Comparison of ENCODE assay signal across 19 cellular contexts in genomic region chr6:8658391-8658790, GRCh38.
"Had no signal": no experiment of that assay in that cellular context is flagged by ENCODE, and none has a peak within 500 bp of the region (broad histone marks: within the 10 kb centered on the region; RNA-seq: fewer than 3 reads in every experiment).

No MANE protein-coding gene starts in this region.

- DNase-seq: activated CD4-positive, alpha-beta T cell treated with anti-CD3 and anti-CD28 coated beads for 1 hour; activated CD4-positive, alpha-beta T cell treated with anti-CD3 and anti-CD28 coated beads, Interleukin-2, amount 50 U/mL, for 48 hours; activated naive CD4-positive, alpha-beta T cell treated with anti-CD3 and anti-CD28 coated beads, Interleukin-2, amount 10 ng/mL, durations not matched to agents 7 days and 5 days; activated T-cell treated with anti-CD3 and anti-CD28 coated beads, Interleukin-2, amount 50 U/mL, for 1 hour; central memory CD4-positive, alpha-beta T cell; colonic mucosa; esophagus squamous epithelium; hippocampal formation; kidney; left ventricle myocardium inferior; natural killer cell; nucleus accumbens; posterior cingulate gyrus; right cardiac atrium had no signal

- H3K36me3 ChIP-seq: colonic mucosa, esophagus squamous epithelium, left ventricle myocardium inferior, suprapubic skin had no signal

- H3K27me3 Mint-ChIP-seq: activated naive CD4-positive, alpha-beta T cell treated with anti-CD3 and anti-CD28 coated beads, Interleukin-2, amount 10 ng/mL, durations not matched to agents 7 days and 5 days; type B pancreatic cell had no signal

- H3K9me3 ChIP-seq: colonic mucosa, esophagus squamous epithelium, left ventricle myocardium inferior, suprapubic skin had no signal

- H3K4me1 ChIP-seq: colonic mucosa, esophagus squamous epithelium, suprapubic skin had no signal

- H3K27me3 ChIP-seq: colonic mucosa, esophagus squamous epithelium, suprapubic skin had no signal

- H3K4me1 Mint-ChIP-seq: activated naive CD4-positive, alpha-beta T cell treated with anti-CD3 and anti-CD28 coated beads, Interleukin-2, amount 10 ng/mL, durations not matched to agents 7 days and 5 days; natural killer cell had no signal

- ATAC-seq: natural killer cell, right cardiac atrium had no signal

- H3K36me3 Mint-ChIP-seq: activated naive CD4-positive, alpha-beta T cell treated with anti-CD3 and anti-CD28 coated beads, Interleukin-2, amount 10 ng/mL, durations not matched to agents 7 days and 5 days; natural killer cell; type B pancreatic cell had no signal

- H3K4me3 ChIP-seq: colonic mucosa, esophagus squamous epithelium, left ventricle myocardium inferior, skin epidermis, suprapubic skin had no signal

- H3K4me3 Mint-ChIP-seq: activated naive CD4-positive, alpha-beta T cell treated with anti-CD3 and anti-CD28 coated beads, Interleukin-2, amount 10 ng/mL, durations not matched to agents 7 days and 5 days; natural killer cell; stimulated activated naive CD8-positive, alpha-beta T cell treated with anti-CD3 and anti-CD28 coated beads, Interleukin-15, Interleukin-2, amounts not matched to agents 100 ng/mL and 50 ng/mL, for 24 hours; type B pancreatic cell had no signal

- H3K27ac Mint-ChIP-seq: activated naive CD4-positive, alpha-beta T cell treated with anti-CD3 and anti-CD28 coated beads, Interleukin-2, amount 10 ng/mL, durations not matched to agents 7 days and 5 days; activated T-helper 2 cell treated with anti-CD3 and anti-CD28 coated beads, Interferon-gamma antibody, Interleukin-2, Interleukin-4, amounts not matched to agents 10 μg/mL and 5 μg/mL and 100 μg/mL, durations not matched to agents 14 hours and 24 hours and 36 hours; natural killer cell; stimulated activated naive CD8-positive, alpha-beta T cell treated with anti-CD3 and anti-CD28 coated beads, Interleukin-15, Interleukin-2, amounts not matched to agents 100 ng/mL and 50 ng/mL, for 24 hours; type B pancreatic cell had no signal

- H3K9me3 Mint-ChIP-seq: activated naive CD4-positive, alpha-beta T cell treated with anti-CD3 and anti-CD28 coated beads, Interleukin-2, amount 10 ng/mL, durations not matched to agents 7 days and 5 days; activated T-helper 2 cell treated with anti-CD3 and anti-CD28 coated beads, Interferon-gamma antibody, Interleukin-2, Interleukin-4, amounts not matched to agents 10 μg/mL and 5 μg/mL and 100 μg/mL, durations not matched to agents 14 hours and 24 hours and 36 hours; stimulated activated naive CD8-positive, alpha-beta T cell treated with anti-CD3 and anti-CD28 coated beads, Interleukin-15, Interleukin-2, amounts not matched to agents 100 ng/mL and 50 ng/mL, for 24 hours; type B pancreatic cell had no signal

- H3K27ac ChIP-seq: colonic mucosa, esophagus squamous epithelium, left ventricle myocardium inferior, skin epidermis, suprapubic skin had no signal
